Comparison of ENCODE assay signal across 26 cellular contexts in genomic region chr10:16931919-16932318, GRCh38.
"Had no signal": no experiment of that assay in that cellular context is flagged by ENCODE, and none has a peak within 500 bp of the region (broad histone marks: within the 10 kb centered on the region; RNA-seq: fewer than 3 reads in every experiment).

No MANE protein-coding gene starts in this region.

- H3K4me3 Mint-ChIP-seq: naive thymus-derived CD4-positive, alpha-beta T cell; natural killer cell treated with Interleukin-12 subunit alpha and Interleukin-12 subunit beta and Interleukin-15 and Interleukin-18, amount 100 ng/mL, for 72 hours; neural crest cell; stimulated activated effector memory CD8-positive, alpha-beta T cell treated with anti-CD3 and anti-CD28 coated beads, Interleukin-12 subunit alpha, Interleukin-12 subunit beta, amount 100 ng/mL, for 72 hours; stimulated activated naive CD8-positive, alpha-beta T cell treated with anti-CD3 and anti-CD28 coated beads, Interleukin-15, Interleukin-2, amounts not matched to agents 100 ng/mL and 50 ng/mL, for 24 hours had no signal

- H3K27me3 Mint-ChIP-seq: natural killer cell treated with Interleukin-12 subunit alpha and Interleukin-12 subunit beta and Interleukin-15 and Interleukin-18, amount 100 ng/mL, for 72 hours; progenitor cell of endocrine pancreas; stimulated activated naive CD8-positive, alpha-beta T cell treated with anti-CD3 and anti-CD28 coated beads, Interleukin-15, Interleukin-2, amounts not matched to agents 100 ng/mL and 50 ng/mL, for 24 hours had no signal

- H3K36me3 Mint-ChIP-seq: natural killer cell treated with Interleukin-12 subunit alpha and Interleukin-12 subunit beta and Interleukin-15 and Interleukin-18, amount 100 ng/mL, for 72 hours; stimulated activated effector memory CD8-positive, alpha-beta T cell treated with anti-CD3 and anti-CD28 coated beads, Interleukin-12 subunit alpha, Interleukin-12 subunit beta, amount 100 ng/mL, for 72 hours had no signal

- H3K36me3 ChIP-seq: heart right ventricle, left ventricle myocardium inferior, ovary, suprapubic skin, thoracic aorta, tibial artery, upper lobe of right lung had no signal

- DNase-seq: heart right ventricle; islet precursor cell; left ventricle myocardium inferior; midbrain; mucosa of descending colon; naive thymus-derived CD4-positive, alpha-beta T cell; ovary; right cardiac atrium; stimulated activated CD4-positive, alpha-beta T cell treated with anti-CD3 and anti-CD28 coated beads, Interleukin-12 subunit alpha, Interleukin-12 subunit beta, amount 100 ng/mL, for 4 hours; stimulated activated CD4-positive, alpha-beta T cell treated with anti-CD3 and anti-CD28 coated beads, Interleukin-15, amount 100 ng/mL, for 24 hours; stimulated activated CD4-positive, alpha-beta T cell treated with anti-CD3 and anti-CD28 coated beads, Interleukin-4, amount 100 ng/mL, for 24 hours; stimulated activated naive CD4-positive, alpha-beta T cell; tibial artery; trophoblast cell; upper lobe of right lung had no signal

- H3K27ac Mint-ChIP-seq: natural killer cell treated with Interleukin-12 subunit alpha and Interleukin-12 subunit beta and Interleukin-15 and Interleukin-18, amount 100 ng/mL, for 72 hours; progenitor cell of endocrine pancreas; stimulated activated effector memory CD8-positive, alpha-beta T cell treated with anti-CD3 and anti-CD28 coated beads, Interleukin-12 subunit alpha, Interleukin-12 subunit beta, amount 100 ng/mL, for 72 hours; stimulated activated naive CD8-positive, alpha-beta T cell treated with anti-CD3 and anti-CD28 coated beads, Interleukin-15, Interleukin-2, amounts not matched to agents 100 ng/mL and 50 ng/mL, for 24 hours had no signal

- H3K4me3 ChIP-seq: heart right ventricle, hepatocyte, left ventricle myocardium inferior, lung, mucosa of descending colon, ovary, skin epidermis, suprapubic skin, thoracic aorta, tibial artery, upper lobe of right lung had no signal

- H3K27me3 ChIP-seq: heart right ventricle, hepatocyte, ovary, suprapubic skin, tibial artery, upper lobe of right lung had no signal

- H3K4me2 ChIP-seq: hepatocyte had no signal

- H3K79me2 ChIP-seq: hepatocyte had no signal

- H3K9me3 ChIP-seq: heart right ventricle, left ventricle myocardium inferior, mucosa of descending colon, ovary, suprapubic skin, thoracic aorta, tibial artery, upper lobe of right lung had no signal

- H3K4me1 ChIP-seq: left ventricle myocardium inferior, suprapubic skin, upper lobe of right lung had no signal

- H3K9me3 Mint-ChIP-seq: natural killer cell treated with Interleukin-12 subunit alpha and Interleukin-12 subunit beta and Interleukin-15 and Interleukin-18, amount 100 ng/mL, for 72 hours; stimulated activated effector memory CD8-positive, alpha-beta T cell treated with anti-CD3 and anti-CD28 coated beads, Interleukin-12 subunit alpha, Interleukin-12 subunit beta, amount 100 ng/mL, for 72 hours; stimulated activated naive CD8-positive, alpha-beta T cell treated with anti-CD3 and anti-CD28 coated beads, Interleukin-15, Interleukin-2, amounts not matched to agents 100 ng/mL and 50 ng/mL, for 24 hours had no signal

- H3K27ac ChIP-seq: heart right ventricle, hepatocyte, left ventricle myocardium inferior, ovary, skin epidermis, suprapubic skin, thoracic aorta, tibial artery, upper lobe of right lung had no signal

- H2AFZ ChIP-seq: hepatocyte had no signal

- FAIRE-seq: urothelium cell line had no signal
